Comparison of ENCODE assay signal across 18 cellular contexts in genomic region chr12:129067482-129067881, GRCh38.
A peak's percentile ranks its signal among the peaks of the same experiment; 100 is the strongest.
DNase-seq lines count a peak whose midpoint lies in the region; ATAC-seq, FAIRE-seq and TF ChIP-seq lines count a peak whose summit lies in the region.
"Had no signal": no experiment of that assay in that cellular context is flagged by ENCODE, and none has a peak within 500 bp of the region (broad histone marks: within the 10 kb centered on the region; RNA-seq: fewer than 3 reads in every experiment).

No MANE protein-coding gene starts in this region.

- 0 out of 2 replicates have a peak overlapping the region, but pooled peaks have one; percentile 77 for H2AFZ ChIP-seq in H1 (ENCODE audit: low read length)

- peaks cover 14% of the 10 kb centered on the region for H3K9me3 Mint-ChIP-seq in osteocyte (ENCODE audit: unreplicated experiment)
- H3K9me3 Mint-ChIP-seq: activated B cell treated with CpG ODN at 0.5 μM for 24 hours; dendritic cell treated with granulocyte-macrophage colony-stimulating factor and Interleukin-4, amounts not matched to agents 40 ng/mL and 50 ng/mL, for 4 days had no signal

- H4K91ac ChIP-seq in H1 (replicated peaks; ENCODE audit: insufficient read length, low read length), result no peak overlapping the region

- no peak overlapping the region for H3K14ac ChIP-seq in H1 (ENCODE audit: insufficient read length)

- H3K79me2 ChIP-seq in H1 (ENCODE audit: control insufficient read depth in 1 of 2, insufficient read depth in 2 of 2, low read length in 2 of 2), result no peaks in the 10 kb centered on the region

- no peaks in the 10 kb centered on the region for H3K36me3 ChIP-seq in H1 (ENCODE audit: control insufficient read depth in 2 of 4, insufficient read depth in 4 of 4, low read length in 3 of 4)
- H3K36me3 ChIP-seq: esophagus muscularis mucosa, prostate gland had no signal

- peaks cover 0 to 8% (median 4%) of the 10 kb centered on the region in 4 experiments; a peak in 4 of 7 replicates for H3K4me1 ChIP-seq in H1 (replicated peaks in 1 of 4; ENCODE audit: control insufficient read depth in 3 of 4, insufficient read depth in 4 of 4, low read length in 3 of 4)
- H3K4me1 ChIP-seq: esophagus muscularis mucosa, prostate gland had no signal

- no peak overlapping the region for H3K56ac ChIP-seq in H1 (replicated peaks; ENCODE audit: insufficient read length, low read depth, low read length)

- H3K27ac Mint-ChIP-seq in osteocyte (ENCODE audit: unreplicated experiment), result no peak overlapping the region
- H3K27ac Mint-ChIP-seq: activated B cell treated with CpG ODN at 0.5 μM for 24 hours; CD4-positive, CD25-positive, alpha-beta regulatory T cell; dendritic cell treated with granulocyte-macrophage colony-stimulating factor and Interleukin-4, amounts not matched to agents 40 ng/mL and 50 ng/mL, for 4 days had no signal

- no peak overlapping the region for H3K27ac ChIP-seq in H1 (ENCODE audit: low read depth, low read length)
- H3K27ac ChIP-seq: esophagus muscularis mucosa, prostate gland had no signal

- POLR2A ChIA-PET in H1 (lab: Charles Lee; ENCODE audit: partially characterized antibody), result no interaction called here

- peaks cover 3% of the 10 kb centered on the region for H3K36me3 Mint-ChIP-seq in osteocyte (ENCODE audit: unreplicated experiment)
- H3K36me3 Mint-ChIP-seq: CD4-positive, CD25-positive, alpha-beta regulatory T cell had no signal

- H3K23me2 ChIP-seq in H1 (ENCODE audit: low read depth, low read length), result peaks cover 4% of the 10 kb centered on the region; the same call in 1 of the 2 replicates

- no peak for ATAC-seq in HG03108 (IDR thresholded peaks at IDR 0.05; ENCODE audit: unreplicated experiment)

- no peak for TF ChIP-seq POLR2A in H1 (IDR thresholded peaks at IDR 0.05; ENCODE audit: control extremely low read depth in 1 of 2, low read depth in 2 of 2, low read length in 2 of 2)

- no peak overlapping the region for H4K8ac ChIP-seq in H1 (ENCODE audit: extremely low read depth, insufficient read depth, low read length)

- no peak overlapping the region for H4K5ac ChIP-seq in H1 (ENCODE audit: insufficient read length, low read depth, low read length)

- no peak overlapping the region for H2BK5ac ChIP-seq in H1 (ENCODE audit: low read depth, low read length)

- H3K4me3 ChIP-seq in H1 (ENCODE audit: extremely low read depth in 1 of 4, insufficient read depth in 2 of 4, low read depth in 3 of 4, low read length in 4 of 4), result no peak overlapping the region
- H3K4me3 ChIP-seq: esophagus muscularis mucosa, prostate gland had no signal

- FAIRE-seq in H1 (lab: Jason Lieb, UNC), result peak; percentile 88
- FAIRE-seq: A204.1, GM12891 had no signal

- 41% methylated on average over 7 of the region's 9 CpGs; no CpG with 5 or more reads in 1 of the 2 experiments for WGBS in H1 (ENCODE audit: extremely low coverage in 1 of 2, insufficient coverage in 1 of 2, insufficient read length in 1 of 2, insufficient replicate concordance in 2 of 2, low coverage in 1 of 2, low lambda C conversion rate in 2 of 2, missing lambda C conversion rate in 1 of 2), 2 experiments

- no peak overlapping the region for H3K4ac ChIP-seq in H1 (replicated peaks; ENCODE audit: insufficient read length, low read depth, low read length)

- H3K18ac ChIP-seq in H1 (ENCODE audit: extremely low read depth, low read length), result no peak overlapping the region

- no peak overlapping the region for H2BK15ac ChIP-seq in H1 (ENCODE audit: low read length)

- no peaks in the 10 kb centered on the region for H3K27me3 Mint-ChIP-seq in osteocyte (ENCODE audit: unreplicated experiment)
- H3K27me3 Mint-ChIP-seq: CD4-positive, CD25-positive, alpha-beta regulatory T cell; dendritic cell treated with granulocyte-macrophage colony-stimulating factor and Interleukin-4, amounts not matched to agents 40 ng/mL and 50 ng/mL, for 4 days had no signal

- no peak overlapping the region for H2BK20ac ChIP-seq in H1 (ENCODE audit: low read length)

- no peaks in the 10 kb centered on the region for H3K9me3 ChIP-seq in H1 (ENCODE audit: insufficient read depth in 2 of 2, low read depth in 1 of 2, low read length in 1 of 2)
- H3K9me3 ChIP-seq: esophagus muscularis mucosa, prostate gland had no signal

- H3K23ac ChIP-seq in H1 (ENCODE audit: insufficient read length), result no peak overlapping the region

- peak; percentile 70 to 77 for TF ChIP-seq RAD21 in H1 (IDR thresholded peaks at IDR 0.05 in 1 of 2, conservative IDR thresholded peaks at IDR 0.05 in 1 of 2; ENCODE audit: low read depth in 2 of 2, low read length in 2 of 2)

- no peaks in the 10 kb centered on the region; a peak in 2 of 7 replicates for H3K27me3 ChIP-seq in H1 (replicated peaks in 1 of 4; ENCODE audit: control insufficient read depth in 3 of 4, extremely low read depth in 1 of 4, insufficient read depth in 3 of 4, low read length in 3 of 4)

- no peak overlapping the region for H2BK12ac ChIP-seq in H1 (ENCODE audit: low read depth, low read length)

- peak; percentile 59 to 75 (median 63) for TF ChIP-seq CTCF in H1 (IDR thresholded peaks at IDR 0.05; ENCODE audit: control extremely low read depth in 1 of 3, insufficient read depth in 1 of 3, low read depth in 1 of 3, low read length in 3 of 3)
- peak; percentile 28 for TF ChIP-seq CTCF in osteocyte (IDR thresholded peaks at IDR 0.05)

- CTCF ChIA-PET in H1 (lab: Charles Lee; ENCODE audit: partially characterized antibody), result interaction anchor here (0.8 to 1.8 kb wide), 8 partner anchors 12 to 452 kb away, joined by 3 to 5 read pairs (median 3); no protein-coding TSS in a partner anchor

- no peaks in the 10 kb centered on the region for H3K4me1 Mint-ChIP-seq in osteocyte (ENCODE audit: unreplicated experiment)
- H3K4me1 Mint-ChIP-seq: activated B cell treated with CpG ODN at 0.5 μM for 24 hours; CD4-positive, CD25-positive, alpha-beta regulatory T cell had no signal

- H3K4me2 ChIP-seq in H1 (ENCODE audit: insufficient read depth in 1 of 2, low read depth in 2 of 2, low read length in 2 of 2), result no peak overlapping the region

- TF ChIP-seq EP300 in H1 (IDR thresholded peaks at IDR 0.05; ENCODE audit: borderline replicate concordance in 1 of 2, low read depth in 2 of 2, low read length in 2 of 2), result no peak

- no peak overlapping the region for H2AK5ac ChIP-seq in H1 (ENCODE audit: low read depth, low read length)

- no peaks in the 10 kb centered on the region for H3K79me1 ChIP-seq in H1 (ENCODE audit: low read depth, low read length)

- H2BK120ac ChIP-seq in H1 (replicated peaks; ENCODE audit: low read depth, low read length), result no peak overlapping the region

- DNase-seq in NCI-H146 (lab: John Stamatoyannopoulos, UW) (peak; percentile 35), NCI-H146 treated with DMSO at 0.1 percent for 48 hours (lab: John Stamatoyannopoulos, UW; ENCODE audit: unreplicated experiment) (no peak), NCI-H510A treated with DMSO at 0.1 percent for 48 hours (lab: John Stamatoyannopoulos, UW) (peak; percentile 91), H1 (ENCODE audit: low read depth in 1 of 2, low spot score in 2 of 2) (no peak), osteocyte (ENCODE audit: extremely low spot score, unreplicated experiment) (no peak), activated T-cell treated with anti-CD3 and anti-CD28 coated beads for 4 hours (no peak)
- DNase-seq in stimulated activated CD4-positive, alpha-beta T cell treated with anti-CD3 and anti-CD28 coated beads, Interleukin-15, amount 100 ng/mL, for 24 hours, result no peak
- DNase-seq: activated B cell treated with CpG ODN at 0.5 μM for 24 hours; activated gamma-delta T cell; CD4-positive, CD25-positive, alpha-beta regulatory T cell; NCI-H2081; T-helper 1 cell had no signal

- H3K4me3 Mint-ChIP-seq in osteocyte (ENCODE audit: unreplicated experiment), result no peak overlapping the region
- H3K4me3 Mint-ChIP-seq: activated B cell treated with CpG ODN at 0.5 μM for 24 hours; CD4-positive, CD25-positive, alpha-beta regulatory T cell; dendritic cell treated with granulocyte-macrophage colony-stimulating factor and Interleukin-4, amounts not matched to agents 40 ng/mL and 50 ng/mL, for 4 days had no signal

- H3K9ac ChIP-seq in H1 (replicated peaks in 1 of 4; ENCODE audit: extremely low read depth in 1 of 4, low read depth in 3 of 4, low read length in 3 of 4), result no peak overlapping the region

- no peaks in the 10 kb centered on the region for H4K20me1 ChIP-seq in H1 (replicated peaks in 1 of 2; ENCODE audit: control insufficient read depth in 1 of 2, insufficient read depth in 2 of 2, low read length in 2 of 2)

TF ChIP-seq in H1, 55 proteins besides CTCF, POLR2A, EP300 and RAD21:
- TF ChIP-seq BRCA1 (IDR thresholded peaks at IDR 0.05; ENCODE audit: low read depth, low read length) (no peak), SUZ12 (IDR thresholded peaks at IDR 0.05; ENCODE audit: low read length) (no peak), CTBP2 (IDR thresholded peaks at IDR 0.05; ENCODE audit: borderline replicate concordance, insufficient read depth, insufficient read length, low read length) (no peak), TAF1 (IDR thresholded peaks at IDR 0.05; ENCODE audit: low read depth, low read length) (no peak), RBBP5 (IDR thresholded peaks at IDR 0.05; ENCODE audit: borderline replicate concordance, low read depth, low read length) (no peak), RFX5 (IDR thresholded peaks at IDR 0.05; ENCODE audit: borderline replicate concordance, low read depth, low read length) (no peak), POLR2AphosphoS5 (IDR thresholded peaks at IDR 0.05; ENCODE audit: low read depth, low read length) (no peak), NANOG (IDR thresholded peaks at IDR 0.05; ENCODE audit: insufficient read depth, low read depth, low read length, poor library complexity, severe bottlenecking) (no peak)

Comparison
In these comparisons a context has a peak if more than half of its experiments do, and no peak if none do; other contexts are left out.
1. DNase-seq: peak in NCI-H146 (single experiment) and NCI-H510A treated with DMSO at 0.1 percent for 48 hours (single experiment); none in NCI-H146 treated with DMSO at 0.1 percent for 48 hours (single experiment), H1 (0 of 2), osteocyte (single experiment), activated T-cell treated with anti-CD3 and anti-CD28 coated beads for 4 hours (single experiment) and stimulated activated CD4-positive, alpha-beta T cell treated with anti-CD3 and anti-CD28 coated beads, Interleukin-15, amount 100 ng/mL, for 24 hours (single experiment).